16 cellular contexts compared by ENCODE assay signal in genomic region chr2:61182059-61182383, GRCh38. TPM values are rescaled to one million over a fixed set of nuclear protein-coding genes. Genes with fewer than 3 reads are reported as not detected.
A peak's percentile ranks its signal among the peaks of the same experiment; 100 is the strongest.
DNase-seq lines count a peak whose midpoint lies in the region; ATAC-seq and TF ChIP-seq lines count a peak whose summit lies in the region.
"Had no signal": no experiment of that assay in that cellular context is flagged by ENCODE, and none has a peak within 500 bp of the region (broad histone marks: within the 10 kb centered on the region; RNA-seq: fewer than 3 reads in every experiment).

No MANE protein-coding gene starts in this region.

- ATAC-seq in DND-41 (ENCODE audit: insufficient read depth, low read depth), result no peak
- no peak for ATAC-seq in central memory CD8-positive, alpha-beta T cell (replicated peaks; ENCODE audit: extremely low read depth, poor library complexity, severe bottlenecking)

- peaks cover 64% of the 10 kb centered on the region for H3K36me3 Mint-ChIP-seq in activated CD4-positive, alpha-beta memory T cell treated with anti-CD3 and anti-CD28 coated beads for 36 hours
- H3K36me3 Mint-ChIP-seq in activated CD4-positive, alpha-beta memory T cell treated with anti-CD3 and anti-CD28 coated beads, Interleukin-2, amount 10 ng/mL, durations not matched to agents 7 days and 5 days (ENCODE audit: low read depth), result peaks cover 79% of the 10 kb centered on the region
- H3K36me3 Mint-ChIP-seq in central memory CD8-positive, alpha-beta T cell (ENCODE audit: insufficient read depth), result peaks cover 57% of the 10 kb centered on the region
- peaks cover 37% of the 10 kb centered on the region for H3K36me3 Mint-ChIP-seq in neural crest cell (ENCODE audit: low read depth)

- H3K4me1 Mint-ChIP-seq in activated CD4-positive, alpha-beta memory T cell treated with anti-CD3 and anti-CD28 coated beads for 36 hours (ENCODE audit: low read depth), result peaks cover 57% of the 10 kb centered on the region
- peaks cover 69% of the 10 kb centered on the region for H3K4me1 Mint-ChIP-seq in activated CD4-positive, alpha-beta memory T cell treated with anti-CD3 and anti-CD28 coated beads, Interleukin-2, amount 10 ng/mL, durations not matched to agents 7 days and 5 days
- H3K4me1 Mint-ChIP-seq in central memory CD8-positive, alpha-beta T cell, result peaks cover 82% of the 10 kb centered on the region
- H3K4me1 Mint-ChIP-seq in neural crest cell, result peaks cover 55% of the 10 kb centered on the region

- POLR2A ChIA-PET in activated CD4-positive, alpha-beta memory T cell treated with anti-CD3 and anti-CD28 coated beads for 36 hours (lab: Charles Lee), result interaction anchor here (0.6 kb wide), 1 partner anchor 700 kb away, joined by 3 read pairs; no protein-coding TSS in a partner anchor
- POLR2A ChIA-PET in activated CD4-positive, alpha-beta memory T cell treated with anti-CD3 and anti-CD28 coated beads, Interleukin-2, amount 10 ng/mL, durations not matched to agents 7 days and 5 days (lab: Charles Lee), result no interaction called here
- POLR2A ChIA-PET in RWPE1 (lab: Yijun Ruan, JAX; ENCODE audit: low non-redundant PET), result no interaction called here

- no peak overlapping the region for H3K4me3 ChIP-seq in DND-41 (ENCODE audit: low read depth in 1 of 2, low read length in 2 of 2)
- H3K4me3 ChIP-seq: transverse colon had no signal

- CTCF ChIA-PET in activated CD4-positive, alpha-beta memory T cell treated with anti-CD3 and anti-CD28 coated beads for 36 hours (lab: Charles Lee), result no interaction called here
- CTCF ChIA-PET in activated CD4-positive, alpha-beta memory T cell treated with anti-CD3 and anti-CD28 coated beads, Interleukin-2, amount 10 ng/mL, durations not matched to agents 7 days and 5 days (lab: Charles Lee), result no interaction called here
- CTCF ChIA-PET in RWPE1 (lab: Yijun Ruan, JAX), result no interaction called here

- H3K27me3 Mint-ChIP-seq in activated CD4-positive, alpha-beta memory T cell treated with anti-CD3 and anti-CD28 coated beads for 36 hours, result no peaks in the 10 kb centered on the region
- no peaks in the 10 kb centered on the region for H3K27me3 Mint-ChIP-seq in activated CD4-positive, alpha-beta memory T cell treated with anti-CD3 and anti-CD28 coated beads, Interleukin-2, amount 10 ng/mL, durations not matched to agents 7 days and 5 days
- H3K27me3 Mint-ChIP-seq in central memory CD8-positive, alpha-beta T cell, result no peaks in the 10 kb centered on the region
- no peaks in the 10 kb centered on the region for H3K27me3 Mint-ChIP-seq in neural crest cell (ENCODE audit: low read depth)
- H3K27me3 Mint-ChIP-seq: activated naive CD8-positive, alpha-beta T cell treated with anti-CD3 and anti-CD28 coated beads, Interleukin-2, amount 10 ng/mL, durations not matched to agents 7 days and 5 days had no signal

- TF ChIP-seq CTCF in DND-41 (IDR thresholded peaks at IDR 0.05; ENCODE audit: borderline replicate concordance, extremely low read depth, low read length, poor library complexity, severe bottlenecking) (no peak), neural crest cell (conservative IDR thresholded peaks at IDR 0.05) (no peak), RWPE1 (conservative IDR thresholded peaks at IDR 0.05; ENCODE audit: low read depth) (no peak)

- H3K4me1 ChIP-seq in DND-41 (ENCODE audit: insufficient read depth, low read length), result peaks cover 64% of the 10 kb centered on the region

- intact Hi-C loops in activated CD4-positive, alpha-beta memory T cell treated with anti-CD3 and anti-CD28 coated beads for 36 hours (cut with micrococcal nuclease), result no loop called here

- no peak overlapping the region for H3K27ac ChIP-seq in DND-41 (ENCODE audit: low read length)
- H3K27ac ChIP-seq in RWPE1, result no peak overlapping the region
- H3K27ac ChIP-seq: KMS-11 had no signal

- peak overlapping the region; percentile 36 for H3K27ac Mint-ChIP-seq in activated CD4-positive, alpha-beta memory T cell treated with anti-CD3 and anti-CD28 coated beads for 36 hours
- H3K27ac Mint-ChIP-seq in activated CD4-positive, alpha-beta memory T cell treated with anti-CD3 and anti-CD28 coated beads, Interleukin-2, amount 10 ng/mL, durations not matched to agents 7 days and 5 days, result no peak overlapping the region
- H3K27ac Mint-ChIP-seq in central memory CD8-positive, alpha-beta T cell (ENCODE audit: low read depth), result peak overlapping the region; percentile 94
- no peak overlapping the region for H3K27ac Mint-ChIP-seq in neural crest cell (ENCODE audit: unreplicated experiment)
- H3K27ac Mint-ChIP-seq: activated naive CD8-positive, alpha-beta T cell treated with anti-CD3 and anti-CD28 coated beads, Interleukin-2, amount 10 ng/mL, durations not matched to agents 7 days and 5 days had no signal

- H3K27me3 ChIP-seq in DND-41 (ENCODE audit: insufficient read depth, low read length, poor library complexity), result no peaks in the 10 kb centered on the region
- H3K27me3 ChIP-seq: transverse colon had no signal

- no peak for DNase-seq in activated CD4-positive, alpha-beta memory T cell treated with anti-CD3 and anti-CD28 coated beads for 36 hours
- DNase-seq in activated CD4-positive, alpha-beta memory T cell treated with anti-CD3 and anti-CD28 coated beads, Interleukin-2, amount 10 ng/mL, durations not matched to agents 7 days and 5 days, result no peak
- DNase-seq in DND-41 (no peak), neural crest cell (ENCODE audit: low read depth, low spot score) (no peak), DMS 273 treated with DMSO at 0.1 percent for 48 hours (lab: John Stamatoyannopoulos, UW) (no peak), RWPE1 (ENCODE audit: low spot score) (no peak)
- no peak for DNase-seq in central memory CD8-positive, alpha-beta T cell (ENCODE audit: low spot score in 2 of 2)
- DNase-seq in stimulated activated CD4-positive, alpha-beta T cell treated with anti-CD3 and anti-CD28 coated beads, Interleukin-4, amount 100 ng/mL, for 4 hours, result no peak
- DNase-seq: activated naive CD8-positive, alpha-beta T cell treated with anti-CD3 and anti-CD28 coated beads, Interleukin-2, amount 10 ng/mL, durations not matched to agents 7 days and 5 days; EL; NCI-H1436 treated with DMSO at 0.1 percent for 48 hours; NCI-H510A treated with DMSO at 0.1 percent for 48 hours; retina; stimulated activated CD4-positive, alpha-beta T cell treated with anti-CD3 and anti-CD28 coated beads, Interleukin-2, amount 100 ng/mL, for 24 hours; transverse colon had no signal

- no peak overlapping the region for H2AFZ ChIP-seq in DND-41 (ENCODE audit: low read depth, low read length)

- peaks cover 83% of the 10 kb centered on the region for H3K36me3 ChIP-seq in DND-41 (ENCODE audit: insufficient read depth, low read length)

- H3K4me2 ChIP-seq in DND-41 (ENCODE audit: insufficient read depth, low read length), result peak overlapping the region; percentile 96
- H3K4me2 ChIP-seq: KMS-11 had no signal

- H3K9me3 Mint-ChIP-seq in activated CD4-positive, alpha-beta memory T cell treated with anti-CD3 and anti-CD28 coated beads for 36 hours, result no peaks in the 10 kb centered on the region
- H3K9me3 Mint-ChIP-seq in activated CD4-positive, alpha-beta memory T cell treated with anti-CD3 and anti-CD28 coated beads, Interleukin-2, amount 10 ng/mL, durations not matched to agents 7 days and 5 days, result no peaks in the 10 kb centered on the region
- H3K9me3 Mint-ChIP-seq in central memory CD8-positive, alpha-beta T cell, result no peaks in the 10 kb centered on the region
- H3K9me3 Mint-ChIP-seq in neural crest cell, result peaks cover 4% of the 10 kb centered on the region

- H4K20me1 ChIP-seq in DND-41 (ENCODE audit: insufficient read depth, low read length), result peaks cover 39% of the 10 kb centered on the region

- H3K4me3 Mint-ChIP-seq in activated CD4-positive, alpha-beta memory T cell treated with anti-CD3 and anti-CD28 coated beads for 36 hours, result no peak overlapping the region
- no peak overlapping the region for H3K4me3 Mint-ChIP-seq in activated CD4-positive, alpha-beta memory T cell treated with anti-CD3 and anti-CD28 coated beads, Interleukin-2, amount 10 ng/mL, durations not matched to agents 7 days and 5 days
- H3K4me3 Mint-ChIP-seq in central memory CD8-positive, alpha-beta T cell, result peak overlapping the region; percentile 82
- H3K4me3 Mint-ChIP-seq in neural crest cell, result peak overlapping the region; percentile 81

- H3K9me3 ChIP-seq in DND-41 (ENCODE audit: insufficient read depth, low read length, severe bottlenecking), result no peaks in the 10 kb centered on the region
- H3K9me3 ChIP-seq: transverse colon had no signal

- peaks cover 68% of the 10 kb centered on the region for H3K79me2 ChIP-seq in DND-41 (ENCODE audit: insufficient read depth, low read length)

- peak overlapping the region; percentile 6; the same call in 1 of the 2 replicates for H3K9ac ChIP-seq in DND-41 (ENCODE audit: low read depth, low read length)
- H3K9ac ChIP-seq: KMS-11 had no signal

RNA-seq across cellular contexts. Expression of gene C2orf74, which starts 20.0 kb away (rescaled TPM):
- 10 to 100 TPM; 14.7 to 15.9 TPM for total RNA-seq in activated CD4-positive, alpha-beta memory T cell treated with anti-CD3 and anti-CD28 coated beads for 36 hours
- total RNA-seq in activated CD4-positive, alpha-beta memory T cell treated with anti-CD3 and anti-CD28 coated beads, Interleukin-2, amount 10 ng/mL, durations not matched to agents 7 days and 5 days, result 10 to 100 TPM in 1 of 2 experiments, 1 to 10 TPM in 1; 8.7 to 10.2 TPM
- total RNA-seq in neural crest cell, result 9.0 and 10.0 TPM in 2 replicates

Comparison
In these comparisons a context has a peak if more than half of its experiments do, and no peak if none do; other contexts are left out.
1. H3K27ac Mint-ChIP-seq: peak in activated CD4-positive, alpha-beta memory T cell treated with anti-CD3 and anti-CD28 coated beads for 36 hours (single experiment) and central memory CD8-positive, alpha-beta T cell (single experiment); none in activated CD4-positive, alpha-beta memory T cell treated with anti-CD3 and anti-CD28 coated beads, Interleukin-2, amount 10 ng/mL, durations not matched to agents 7 days and 5 days (single experiment) and neural crest cell (single experiment).
2. H3K4me3 Mint-ChIP-seq: peak in central memory CD8-positive, alpha-beta T cell (single experiment) and neural crest cell (single experiment); none in activated CD4-positive, alpha-beta memory T cell treated with anti-CD3 and anti-CD28 coated beads for 36 hours (single experiment) and activated CD4-positive, alpha-beta memory T cell treated with anti-CD3 and anti-CD28 coated beads, Interleukin-2, amount 10 ng/mL, durations not matched to agents 7 days and 5 days (single experiment).